In the genomic region with DNA sequence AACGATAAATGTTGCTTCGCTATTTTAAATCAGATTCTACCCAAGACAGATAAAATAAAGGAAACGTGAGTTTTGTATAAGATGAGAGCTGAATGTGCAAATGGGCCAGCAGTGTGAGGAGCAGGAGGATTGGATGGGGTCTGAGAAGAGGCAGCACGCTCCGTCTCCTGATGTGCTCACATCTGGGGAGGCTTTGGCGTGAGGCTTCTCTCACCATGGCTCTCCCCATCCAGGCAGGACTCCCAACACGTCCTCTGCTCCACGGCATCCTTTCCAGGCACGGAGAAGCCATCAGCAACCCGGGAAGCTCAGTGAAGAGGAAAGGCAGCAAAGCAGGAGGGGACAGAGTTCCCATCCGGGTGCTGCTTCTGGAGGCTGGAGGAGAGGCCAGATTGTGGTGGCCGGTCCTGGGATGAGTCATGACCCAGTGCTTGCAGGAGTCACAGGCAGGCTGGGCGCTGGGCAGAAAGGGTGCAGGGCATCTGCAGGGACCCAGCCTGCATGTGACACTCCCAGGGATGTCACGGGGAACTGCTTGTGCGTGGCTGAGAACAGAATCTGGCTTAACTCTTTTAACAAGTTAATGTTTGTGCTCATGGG, we compare ENCODE assay signal across 26 cellular contexts. TPM values are rescaled to one million over a fixed set of nuclear protein-coding genes. Genes with fewer than 3 reads are reported as not detected.
DNase-seq lines count a peak whose midpoint lies in the region; TF ChIP-seq lines count a peak whose summit lies in the region.
"Had no signal": no experiment of that assay in that cellular context is flagged by ENCODE, and none has a peak within 500 bp of the region (broad histone marks: within the 10 kb centered on the region; RNA-seq: fewer than 3 reads in every experiment).

No MANE protein-coding gene starts in this region.

- no peaks in the 10 kb centered on the region for H4K20me1 ChIP-seq in neural progenitor cell (ENCODE audit: low read depth)
- H4K20me1 ChIP-seq: BLaER1 had no signal

- H3K27ac Mint-ChIP-seq in neural progenitor cell, result no peak overlapping the region
- H3K27ac Mint-ChIP-seq: activated CD4-positive, alpha-beta T cell treated with anti-CD3 and anti-CD28 coated beads for 36 hours; activated naive CD8-positive, alpha-beta T cell; activated T-cell treated with anti-CD3 and anti-CD28 coated beads, Interleukin-2, amount 50 U/mL, for 72 hours; IgD-negative memory B cell; mesothelial cell of epicardium; nephron; stimulated activated naive CD8-positive, alpha-beta T cell treated with anti-CD3 and anti-CD28 coated beads, Interleukin-15, amount 100 ng/mL, for 72 hours had no signal

- no peak overlapping the region for H3K4me2 ChIP-seq in neural progenitor cell
- H3K4me2 ChIP-seq: BLaER1 had no signal

- H3K4me3 ChIP-seq in WERI-Rb-1 (ENCODE audit: low read depth, low read length), result no peak overlapping the region
- no peak overlapping the region for H3K4me3 ChIP-seq in effector memory CD4-positive, alpha-beta T cell (ENCODE audit: insufficient read depth, low read depth, low read length, poor library complexity, severe bottlenecking)
- H3K4me3 ChIP-seq in neural progenitor cell, result no peak overlapping the region
- H3K4me3 ChIP-seq: BLaER1, spleen had no signal

- H3K4me3 Mint-ChIP-seq in neural progenitor cell, result no peak overlapping the region
- H3K4me3 Mint-ChIP-seq: activated CD4-positive, alpha-beta T cell treated with anti-CD3 and anti-CD28 coated beads for 36 hours; activated naive CD8-positive, alpha-beta T cell; activated T-cell treated with anti-CD3 and anti-CD28 coated beads, Interleukin-2, amount 50 U/mL, for 72 hours; brain; IgD-negative memory B cell; mesothelial cell of epicardium; nephron; stimulated activated naive CD8-positive, alpha-beta T cell treated with anti-CD3 and anti-CD28 coated beads, Interleukin-15, amount 100 ng/mL, for 72 hours had no signal

- H3K9me3 ChIP-seq in WERI-Rb-1 (ENCODE audit: severe bottlenecking), result no peaks in the 10 kb centered on the region
- H3K9me3 ChIP-seq in effector memory CD4-positive, alpha-beta T cell (ENCODE audit: control insufficient read depth, low read length), result no peaks in the 10 kb centered on the region
- no peaks in the 10 kb centered on the region for H3K9me3 ChIP-seq in neural progenitor cell (ENCODE audit: low read depth)
- H3K9me3 ChIP-seq: BLaER1, spleen had no signal

- H3K27me3 ChIP-seq in WERI-Rb-1 (ENCODE audit: insufficient read depth, low read depth, severe bottlenecking) (no peaks in the 10 kb centered on the region), neural progenitor cell (no peaks in the 10 kb centered on the region)
- no peaks in the 10 kb centered on the region for H3K27me3 ChIP-seq in effector memory CD4-positive, alpha-beta T cell (replicated peaks; ENCODE audit: control insufficient read depth, insufficient read depth, low read length, poor library complexity, severe bottlenecking)
- H3K27me3 ChIP-seq: BLaER1, foreskin keratinocyte had no signal

- H3K9me3 Mint-ChIP-seq in neural progenitor cell, result peaks cover 2% of the 10 kb centered on the region
- H3K9me3 Mint-ChIP-seq: activated T-cell treated with anti-CD3 and anti-CD28 coated beads, Interleukin-2, amount 50 U/mL, for 72 hours; mesothelial cell of epicardium had no signal

- TF ChIP-seq CTCF in WERI-Rb-1 (IDR thresholded peaks at IDR 0.05; ENCODE audit: low read depth, low read length), result no peak
- TF ChIP-seq CTCF in neural progenitor cell (IDR thresholded peaks at IDR 0.05), result no peak

- no peak overlapping the region for H2AFZ ChIP-seq in neural progenitor cell (replicated peaks)

- DNase-seq in GM03348 (ENCODE audit: low spot score) (peak; percentile 73), WERI-Rb-1 (peak; percentile 38), foreskin melanocyte (peak; percentile 38), putamen (ENCODE audit: low spot score) (peak; percentile 56), NCI-H82 treated with DMSO at 0.1 percent for 48 hours (lab: John Stamatoyannopoulos, UW; ENCODE audit: unreplicated experiment) (no peak), neural progenitor cell (ENCODE audit: low spot score) (no peak), T-helper 9 cell (no peak)
- DNase-seq in effector memory CD4-positive, alpha-beta T cell, result no peak
- DNase-seq: activated CD4-positive, alpha-beta T cell treated with anti-CD3 and anti-CD28 coated beads for 36 hours; activated T-cell treated with anti-CD3 and anti-CD28 coated beads, Interleukin-2, amount 50 U/mL, for 72 hours; cortex of kidney; foreskin keratinocyte; MM.1S; NCI-H1436 treated with DMSO at 0.1 percent for 48 hours; NCI-H526; spleen; stimulated activated CD4-positive, alpha-beta T cell treated with anti-CD3 and anti-CD28 coated beads, Interleukin-4, amount 100 ng/mL, for 24 hours; stimulated activated naive CD8-positive, alpha-beta T cell treated with anti-CD3 and anti-CD28 coated beads, Interleukin-15, amount 100 ng/mL, for 72 hours had no signal

- H3F3A ChIP-seq in neural progenitor cell (ENCODE audit: low read depth), result no peaks in the 10 kb centered on the region

- H3K9ac ChIP-seq in neural progenitor cell, result no peak overlapping the region
- H3K9ac ChIP-seq: BLaER1 had no signal

- H3K4me1 Mint-ChIP-seq in neural progenitor cell, result no peaks in the 10 kb centered on the region
- H3K4me1 Mint-ChIP-seq: activated CD4-positive, alpha-beta T cell treated with anti-CD3 and anti-CD28 coated beads for 36 hours; IgD-negative memory B cell; mesothelial cell of epicardium; nephron; stimulated activated naive CD8-positive, alpha-beta T cell treated with anti-CD3 and anti-CD28 coated beads, Interleukin-15, amount 100 ng/mL, for 72 hours had no signal

- peaks cover 4% of the 10 kb centered on the region for H3K27me3 Mint-ChIP-seq in neural progenitor cell (ENCODE audit: insufficient read depth, low read depth)
- H3K27me3 Mint-ChIP-seq: brain had no signal

- H3K36me3 Mint-ChIP-seq in neural progenitor cell, result peaks cover 2% of the 10 kb centered on the region
- H3K36me3 Mint-ChIP-seq: activated naive CD8-positive, alpha-beta T cell; IgD-negative memory B cell; mesothelial cell of epicardium had no signal

- no peaks in the 10 kb centered on the region for H3K36me3 ChIP-seq in WERI-Rb-1
- no peaks in the 10 kb centered on the region for H3K36me3 ChIP-seq in effector memory CD4-positive, alpha-beta T cell (ENCODE audit: control insufficient read depth, insufficient read depth, low read length)
- no peaks in the 10 kb centered on the region for H3K36me3 ChIP-seq in neural progenitor cell
- H3K36me3 ChIP-seq: BLaER1, spleen had no signal

- H3K79me2 ChIP-seq in neural progenitor cell (ENCODE audit: low read depth), result no peaks in the 10 kb centered on the region

- H3K27ac ChIP-seq in WERI-Rb-1 (no peak overlapping the region; the same call in 1 of the 2 replicates), neural progenitor cell (no peak overlapping the region)
- H3K27ac ChIP-seq in effector memory CD4-positive, alpha-beta T cell (ENCODE audit: insufficient read depth, low read length, poor library complexity, severe bottlenecking), result no peak overlapping the region
- H3K27ac ChIP-seq: BLaER1, foreskin keratinocyte, spleen had no signal

- no peaks in the 10 kb centered on the region for H3K4me1 ChIP-seq in effector memory CD4-positive, alpha-beta T cell (ENCODE audit: control insufficient read depth, insufficient read depth, low read length, poor library complexity, severe bottlenecking)
- H3K4me1 ChIP-seq in neural progenitor cell, result no peaks in the 10 kb centered on the region
- H3K4me1 ChIP-seq: BLaER1, foreskin keratinocyte, spleen had no signal

RNA-seq across cellular contexts. Expression of gene ZNF536, which starts 47.5 kb away (rescaled TPM):
- 0.24 and 0.84 TPM in 2 replicates for total RNA-seq in neural progenitor cell (ENCODE audit: low replicate concordance)
- total RNA-seq: activated CD4-positive, alpha-beta T cell treated with anti-CD3 and anti-CD28 coated beads for 36 hours; endothelial cell of umbilical vein; foreskin keratinocyte; pulmonary artery endothelial cell had no signal

Comparison
In these comparisons a context has a peak if more than half of its experiments do, and no peak if none do; other contexts are left out.
1. DNase-seq: peak in GM03348 (single experiment), WERI-Rb-1 (single experiment), foreskin melanocyte (single experiment) and putamen (single experiment); none in effector memory CD4-positive, alpha-beta T cell (0 of 3), NCI-H82 treated with DMSO at 0.1 percent for 48 hours (single experiment), neural progenitor cell (single experiment) and T-helper 9 cell (single experiment).